In genomic region chr1:182629674-182630073, GRCh38 we compare ENCODE assay signal across 8 cellular contexts. TPM values are rescaled to one million over a fixed set of nuclear protein-coding genes. Genes with fewer than 3 reads are reported as not detected.
DNase-seq lines count a peak whose midpoint lies in the region; ATAC-seq lines count a peak whose summit lies in the region.

No MANE protein-coding gene starts in this region.

- H3K36me3 Mint-ChIP-seq in activated CD8-positive, alpha-beta T cell treated with anti-CD3 and anti-CD28 coated beads, Interleukin-2, amount 10 ng/mL, durations not matched to agents 7 days and 5 days (ENCODE audit: low read depth), result no peaks in the 10 kb centered on the region

- H3K9me3 Mint-ChIP-seq in activated CD8-positive, alpha-beta T cell treated with anti-CD3 and anti-CD28 coated beads, Interleukin-2, amount 10 ng/mL, durations not matched to agents 7 days and 5 days (ENCODE audit: insufficient read depth), result no peaks in the 10 kb centered on the region

- H3K27ac Mint-ChIP-seq in activated CD8-positive, alpha-beta T cell treated with anti-CD3 and anti-CD28 coated beads, Interleukin-2, amount 10 ng/mL, durations not matched to agents 7 days and 5 days, result no peak overlapping the region

- ATAC-seq in GM18511 (IDR thresholded peaks at IDR 0.05; ENCODE audit: unreplicated experiment) (peak; percentile 81), HG03342 (IDR thresholded peaks at IDR 0.05; ENCODE audit: unreplicated experiment) (peak; percentile 42), left ventricle myocardium superior (no peak)
- peak; percentile 84 for ATAC-seq in activated CD8-positive, alpha-beta T cell treated with anti-CD3 and anti-CD28 coated beads, Interleukin-2, amount 10 ng/mL, durations not matched to agents 7 days and 5 days

- no peak overlapping the region for H3K4me3 Mint-ChIP-seq in activated CD8-positive, alpha-beta T cell treated with anti-CD3 and anti-CD28 coated beads, Interleukin-2, amount 10 ng/mL, durations not matched to agents 7 days and 5 days

- H3K27me3 Mint-ChIP-seq in activated CD8-positive, alpha-beta T cell treated with anti-CD3 and anti-CD28 coated beads, Interleukin-2, amount 10 ng/mL, durations not matched to agents 7 days and 5 days (ENCODE audit: low read depth), result peaks cover 55% of the 10 kb centered on the region

- peaks cover 53% of the 10 kb centered on the region for H3K4me1 Mint-ChIP-seq in activated CD8-positive, alpha-beta T cell treated with anti-CD3 and anti-CD28 coated beads, Interleukin-2, amount 10 ng/mL, durations not matched to agents 7 days and 5 days (ENCODE audit: low read depth)

- DNase-seq in activated CD8-positive, alpha-beta T cell treated with anti-CD3 and anti-CD28 coated beads, Interleukin-2, amount 10 ng/mL, durations not matched to agents 7 days and 5 days, result peak; percentile 61
- peak; percentile 37 for DNase-seq in stimulated activated CD4-positive, alpha-beta T cell treated with anti-CD3 and anti-CD28 coated beads, Interleukin-12 subunit alpha, Interleukin-12 subunit beta, amount 100 ng/mL, for 4 hours
- DNase-seq in HPDE6-E6E7 (ENCODE audit: extremely low spot score) (no peak), NCI-H524 (lab: John Stamatoyannopoulos, UW) (no peak), left ventricle myocardium superior (no peak), NCI-H510A treated with DMSO at 0.1 percent for 48 hours (lab: John Stamatoyannopoulos, UW) (no peak)

- POLR2A ChIA-PET in activated CD8-positive, alpha-beta T cell treated with anti-CD3 and anti-CD28 coated beads, Interleukin-2, amount 10 ng/mL, durations not matched to agents 7 days and 5 days (lab: Charles Lee), result interaction anchor here (1.2 to 1.6 kb wide), 2 partner anchors 13 to 15 kb away, joined by 3 to 5 read pairs; no protein-coding TSS in a partner anchor

- CTCF ChIA-PET in activated CD8-positive, alpha-beta T cell treated with anti-CD3 and anti-CD28 coated beads, Interleukin-2, amount 10 ng/mL, durations not matched to agents 7 days and 5 days (lab: Charles Lee), result interaction anchor here (0.7 to 5.6 kb wide), 7 partner anchors 13 to 152 kb away, joined by 3 to 35 read pairs (median 4); no protein-coding TSS in a partner anchor

- intact Hi-C loops in left ventricle myocardium superior (cut with micrococcal nuclease), result no loop called here

RNA-seq across cellular contexts. Expression of gene RGS16, which starts 25.5 kb away (rescaled TPM):
- total RNA-seq in activated CD8-positive, alpha-beta T cell treated with anti-CD3 and anti-CD28 coated beads, Interleukin-2, amount 10 ng/mL, durations not matched to agents 7 days and 5 days, result under 1 TPM; 0.63 to 0.66 TPM
- total RNA-seq in left ventricle myocardium superior, result 1.1 TPM

RNA-seq across cellular contexts. Expression of gene RNASEL, which starts 40.6 kb away (rescaled TPM):
- 1 to 10 TPM; 5.7 to 6.0 TPM for total RNA-seq in activated CD8-positive, alpha-beta T cell treated with anti-CD3 and anti-CD28 coated beads, Interleukin-2, amount 10 ng/mL, durations not matched to agents 7 days and 5 days
- total RNA-seq in left ventricle myocardium superior, result 2.7 TPM

RNA-seq across cellular contexts. Expression of gene RGS8, which starts 54.7 kb away (rescaled TPM):
- not detected for total RNA-seq in activated CD8-positive, alpha-beta T cell treated with anti-CD3 and anti-CD28 coated beads, Interleukin-2, amount 10 ng/mL, durations not matched to agents 7 days and 5 days
- total RNA-seq in left ventricle myocardium superior, result not detected

Comparison
In these comparisons a context has a peak if more than half of its experiments do, and no peak if none do; other contexts are left out.
1. DNase-seq: peak in activated CD8-positive, alpha-beta T cell treated with anti-CD3 and anti-CD28 coated beads, Interleukin-2, amount 10 ng/mL, durations not matched to agents 7 days and 5 days (single experiment) and stimulated activated CD4-positive, alpha-beta T cell treated with anti-CD3 and anti-CD28 coated beads, Interleukin-12 subunit alpha, Interleukin-12 subunit beta, amount 100 ng/mL, for 4 hours (single experiment); none in HPDE6-E6E7 (single experiment), NCI-H524 (0 of 2), left ventricle myocardium superior (single experiment) and NCI-H510A treated with DMSO at 0.1 percent for 48 hours (single experiment).